In the genomic region with DNA sequence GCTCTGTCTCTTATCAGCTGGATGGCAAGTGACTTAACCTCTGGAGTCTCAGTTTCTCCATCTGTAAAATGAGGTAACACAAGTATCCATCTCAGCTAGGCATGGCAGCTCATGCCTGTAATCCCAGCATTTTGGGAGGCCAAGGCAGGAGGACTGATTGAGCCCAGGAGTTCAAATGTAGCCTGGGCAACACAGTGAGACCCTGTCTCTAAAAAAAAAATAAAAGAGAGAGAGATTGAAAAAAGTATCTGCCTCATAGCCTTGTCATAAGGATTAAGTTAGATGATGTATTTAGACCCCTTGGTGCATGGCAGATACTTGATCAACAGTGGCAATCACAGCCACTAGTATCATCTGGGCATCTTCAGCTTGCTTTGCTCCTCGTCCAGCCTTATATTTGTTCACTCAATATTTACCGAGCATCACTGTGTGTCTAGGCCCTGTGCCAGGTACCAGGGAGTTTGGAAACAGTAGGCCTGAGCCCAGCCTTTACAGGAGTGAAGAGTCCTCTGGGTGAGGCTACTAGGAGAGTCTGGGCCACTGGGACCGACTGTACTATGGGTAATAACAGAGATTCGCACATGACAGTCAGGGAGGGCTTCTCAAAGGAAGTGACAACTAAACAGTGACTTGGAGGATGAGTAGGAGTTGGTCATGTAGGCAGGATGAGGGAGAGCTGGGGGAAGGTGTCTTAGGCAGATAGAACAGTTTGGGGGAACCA, we compare ENCODE assay signal across 13 cellular contexts. TPM values are rescaled to one million over a fixed set of nuclear protein-coding genes. Genes with fewer than 3 reads are reported as not detected.
A peak's percentile ranks its signal among the peaks of the same experiment; 100 is the strongest.
DNase-seq lines count a peak whose midpoint lies in the region; ATAC-seq, FAIRE-seq and TF ChIP-seq lines count a peak whose summit lies in the region.
"Had no signal": no experiment of that assay in that cellular context is flagged by ENCODE, and none has a peak within 500 bp of the region (broad histone marks: within the 10 kb centered on the region; RNA-seq: fewer than 3 reads in every experiment).

No MANE protein-coding gene starts in this region.

- peaks cover 15% of the 10 kb centered on the region for H3K4me1 Mint-ChIP-seq in activated naive CD8-positive, alpha-beta T cell treated with anti-CD3 and anti-CD28 coated beads, Interleukin-2, amount 50 U/mL, for 24 hours
- peaks cover 9% of the 10 kb centered on the region for H3K4me1 Mint-ChIP-seq in activated CD4-positive, alpha-beta T cell treated with anti-CD3 and anti-CD28 coated beads, Interleukin-2, amount 10 ng/mL, durations not matched to agents 7 days and 5 days
- H3K4me1 Mint-ChIP-seq: memory B cell had no signal

- TF ChIP-seq CTCF in pancreas (IDR thresholded peaks at IDR 0.05) = no peak

- 15 to 30% methylated on average over 4 of the region's 4 CpGs for WGBS in pancreas, 2 donors

- no peaks in the 10 kb centered on the region for H3K27me3 Mint-ChIP-seq in activated naive CD8-positive, alpha-beta T cell treated with anti-CD3 and anti-CD28 coated beads, Interleukin-2, amount 50 U/mL, for 24 hours
- no peaks in the 10 kb centered on the region for H3K27me3 Mint-ChIP-seq in activated CD4-positive, alpha-beta T cell treated with anti-CD3 and anti-CD28 coated beads, Interleukin-2, amount 10 ng/mL, durations not matched to agents 7 days and 5 days
- H3K27me3 Mint-ChIP-seq: memory B cell had no signal

- H3K36me3 ChIP-seq in pancreas = no peaks in the 10 kb centered on the region
- H3K36me3 ChIP-seq: HAP-1 had no signal

- CTCF ChIA-PET in activated CD4-positive, alpha-beta T cell treated with anti-CD3 and anti-CD28 coated beads, Interleukin-2, amount 10 ng/mL, durations not matched to agents 7 days and 5 days (lab: Charles Lee) = interaction anchor here (1.1 to 1.2 kb wide), 3 partner anchors 9 to 35 kb away, joined by 3 read pairs; no protein-coding TSS in a partner anchor

- no peak overlapping the region for H3K27ac ChIP-seq in pancreas

- POLR2A ChIA-PET in activated CD4-positive, alpha-beta T cell treated with anti-CD3 and anti-CD28 coated beads, Interleukin-2, amount 10 ng/mL, durations not matched to agents 7 days and 5 days (lab: Charles Lee) = no interaction called here

- ATAC-seq in activated naive CD8-positive, alpha-beta T cell treated with anti-CD3 and anti-CD28 coated beads, Interleukin-2, amount 50 U/mL, for 24 hours = peak; percentile 75
- ATAC-seq in pancreas = peak; percentile 67 to 90 (median 87)
- no peak for ATAC-seq in GM21619 (IDR thresholded peaks at IDR 0.05; ENCODE audit: unreplicated experiment)

- H3K27me3 ChIP-seq in pancreas = no peaks in the 10 kb centered on the region

- intact Hi-C loops in pancreas (cut with DNase I) = no loop called here

- H3K4me3 ChIP-seq in pancreas = no peak overlapping the region
- H3K4me3 ChIP-seq: HAP-1 had no signal

- no peaks in the 10 kb centered on the region for H3K4me1 ChIP-seq in pancreas

- FAIRE-seq in pancreas (lab: Jason Lieb, UNC) = no peak
- FAIRE-seq: GM12891 had no signal

- no peak overlapping the region for H3K4me3 Mint-ChIP-seq in activated naive CD8-positive, alpha-beta T cell treated with anti-CD3 and anti-CD28 coated beads, Interleukin-2, amount 50 U/mL, for 24 hours
- no peak overlapping the region for H3K4me3 Mint-ChIP-seq in activated CD4-positive, alpha-beta T cell treated with anti-CD3 and anti-CD28 coated beads, Interleukin-2, amount 10 ng/mL, durations not matched to agents 7 days and 5 days
- H3K4me3 Mint-ChIP-seq: memory B cell had no signal

- H3K9me3 Mint-ChIP-seq in activated naive CD8-positive, alpha-beta T cell treated with anti-CD3 and anti-CD28 coated beads, Interleukin-2, amount 50 U/mL, for 24 hours = no peaks in the 10 kb centered on the region
- H3K9me3 Mint-ChIP-seq in activated CD4-positive, alpha-beta T cell treated with anti-CD3 and anti-CD28 coated beads, Interleukin-2, amount 10 ng/mL, durations not matched to agents 7 days and 5 days = no peaks in the 10 kb centered on the region
- H3K9me3 Mint-ChIP-seq: memory B cell had no signal

- no peaks in the 10 kb centered on the region for H3K36me3 Mint-ChIP-seq in activated naive CD8-positive, alpha-beta T cell treated with anti-CD3 and anti-CD28 coated beads, Interleukin-2, amount 50 U/mL, for 24 hours (ENCODE audit: low read depth)
- no peaks in the 10 kb centered on the region for H3K36me3 Mint-ChIP-seq in activated CD4-positive, alpha-beta T cell treated with anti-CD3 and anti-CD28 coated beads, Interleukin-2, amount 10 ng/mL, durations not matched to agents 7 days and 5 days (ENCODE audit: low read depth)

- H3K9me3 ChIP-seq in pancreas = no peaks in the 10 kb centered on the region
- H3K9me3 ChIP-seq: HAP-1 had no signal

- peak overlapping the region; percentile 29 for H3K27ac Mint-ChIP-seq in activated naive CD8-positive, alpha-beta T cell treated with anti-CD3 and anti-CD28 coated beads, Interleukin-2, amount 50 U/mL, for 24 hours
- H3K27ac Mint-ChIP-seq in activated CD4-positive, alpha-beta T cell treated with anti-CD3 and anti-CD28 coated beads, Interleukin-2, amount 10 ng/mL, durations not matched to agents 7 days and 5 days = no peak overlapping the region
- H3K27ac Mint-ChIP-seq: memory B cell had no signal

- DNase-seq in DMS53 (lab: John Stamatoyannopoulos, UW) = peak; percentile 87
- DNase-seq in NCI-H345 (lab: John Stamatoyannopoulos, UW) = peak; percentile 90
- DNase-seq in activated naive CD8-positive, alpha-beta T cell treated with anti-CD3 and anti-CD28 coated beads, Interleukin-2, amount 50 U/mL, for 24 hours = no peak
- peak in 3 of 6 donors; percentile 33 to 59 (median 48) for DNase-seq in pancreas
- DNase-seq in T-helper 1 cell = no peak
- no peak for DNase-seq in activated CD4-positive, alpha-beta T cell treated with anti-CD3 and anti-CD28 coated beads, Interleukin-2, amount 10 ng/mL, durations not matched to agents 7 days and 5 days
- DNase-seq: activated CD8-positive, alpha-beta memory T cell treated with anti-CD3 and anti-CD28 coated beads, Interleukin-2, amount 50 U/mL, for 48 hours; hypothalamus; stimulated activated CD4-positive, alpha-beta T cell treated with anti-CD3 and anti-CD28 coated beads, Interleukin-4, amount 100 ng/mL, for 24 hours had no signal

RNA-seq across cellular contexts. Expression of gene CORO2A, which starts 34.2 kb away (rescaled TPM):
- 1 to 10 TPM in 1 of 6 donors, under 1 TPM in 5; 0.20 to 1.3 (median 0.67) TPM for total RNA-seq in pancreas
- under 1 TPM; 0.23 to 0.56 TPM for polyA plus RNA-seq in pancreas
- 1 to 10 TPM; 7.2 to 8.2 TPM for total RNA-seq in activated CD4-positive, alpha-beta T cell treated with anti-CD3 and anti-CD28 coated beads, Interleukin-2, amount 10 ng/mL, durations not matched to agents 7 days and 5 days

RNA-seq across cellular contexts. Expression of gene TRIM14, which starts 39.2 kb away (rescaled TPM):
- 10 to 100 TPM in 1 of 6 donors, 1 to 10 TPM in 5; 1.3 to 10.4 (median 3.2) TPM for total RNA-seq in pancreas
- polyA plus RNA-seq in pancreas = 1 to 10 TPM; 1.2 to 1.7 TPM
- 100 to 1,000 TPM; 116 to 124 TPM for total RNA-seq in activated CD4-positive, alpha-beta T cell treated with anti-CD3 and anti-CD28 coated beads, Interleukin-2, amount 10 ng/mL, durations not matched to agents 7 days and 5 days

Comparison
In these comparisons a context has a peak if more than half of its experiments do, and no peak if none do; other contexts are left out.
1. DNase-seq: peak in DMS53 (single experiment) and NCI-H345 (single experiment); none in activated naive CD8-positive, alpha-beta T cell treated with anti-CD3 and anti-CD28 coated beads, Interleukin-2, amount 50 U/mL, for 24 hours (single experiment), T-helper 1 cell (0 of 5) and activated CD4-positive, alpha-beta T cell treated with anti-CD3 and anti-CD28 coated beads, Interleukin-2, amount 10 ng/mL, durations not matched to agents 7 days and 5 days (single experiment).
2. RNA of gene TRIM14, which starts 39.2 kb away (total RNA-seq): 116 to 124 TPM in activated CD4-positive, alpha-beta T cell treated with anti-CD3 and anti-CD28 coated beads, Interleukin-2, amount 10 ng/mL, durations not matched to agents 7 days and 5 days; 1.3 to 10.4 TPM in pancreas; every median in the first group is over 10 times any median in the second.